Comparison of ENCODE assay signal across 16 cellular contexts in genomic region chr1:183444243-183444642, GRCh38. TPM values are rescaled to one million over a fixed set of nuclear protein-coding genes. Genes with fewer than 3 reads are reported as not detected.
A peak's percentile ranks its signal among the peaks of the same experiment; 100 is the strongest.
DNase-seq lines count a peak whose midpoint lies in the region; ATAC-seq, FAIRE-seq and TF ChIP-seq lines count a peak whose summit lies in the region.
"Had no signal": no experiment of that assay in that cellular context is flagged by ENCODE, and none has a peak within 500 bp of the region (broad histone marks: within the 10 kb centered on the region; RNA-seq: fewer than 3 reads in every experiment).

No MANE protein-coding gene starts in this region.

- no peak overlapping the region for H2BK120ac ChIP-seq in mesendoderm (ENCODE audit: low read depth, low read length)

- H4K8ac ChIP-seq in mesendoderm (ENCODE audit: low read depth, low read length) = no peak overlapping the region

- no peaks in the 10 kb centered on the region for H3K9me3 ChIP-seq in MG63
- H3K9me3 ChIP-seq: esophagus squamous epithelium, Peyer's patch had no signal

- H3K4me1 ChIP-seq in mesendoderm (ENCODE audit: control insufficient read depth, low read depth, low read length) = no peaks in the 10 kb centered on the region
- H3K4me1 ChIP-seq: esophagus squamous epithelium, Peyer's patch had no signal

- no peak for ATAC-seq in HG03097 (IDR thresholded peaks at IDR 0.05; ENCODE audit: low FRiP score, unreplicated experiment)
- ATAC-seq: left ventricle myocardium superior, T-cell had no signal

- WGBS in mesendoderm (ENCODE audit: extremely low coverage, insufficient coverage, low lambda C conversion rate) = no CpG with 5 or more reads among the region's 3 CpGs

- H2BK5ac ChIP-seq in mesendoderm (ENCODE audit: low read length) = no peak overlapping the region

- H2BK15ac ChIP-seq in mesendoderm (replicated peaks; ENCODE audit: low read depth) = no peak overlapping the region

- DNase-seq in D721Med (ENCODE audit: insufficient read length, low spot score) (no peak), MG63 (peak; percentile 4), dedifferentiated amniotic fluid mesenchymal stem cell (ENCODE audit: extremely low spot score) (peak; percentile 45), mesendoderm (peak; percentile 23), ACHN (no peak), kidney glomerular epithelial cell (lab: John Stamatoyannopoulos, UW) (no peak), hypothalamus (lab: John Stamatoyannopoulos, UW) (no peak)
- DNase-seq: amygdala, esophagus squamous epithelium, Kasumi-1, left ventricle myocardium superior, Peyer's patch, T-cell had no signal

- no peak for TF ChIP-seq CTCF in D721Med (IDR thresholded peaks at IDR 0.05; ENCODE audit: insufficient read depth, missing control alignments)

- in situ Hi-C loops in ACHN (cut with HindIII; ENCODE audit: low pct_ligation_motif_present, low pct_unique_long_range_greater_than_20kb, low sequenced_read_pairs) = no loop called here

- H4K5ac ChIP-seq in mesendoderm (ENCODE audit: low read length) = no peak overlapping the region

- no peak overlapping the region for H2AK5ac ChIP-seq in mesendoderm (ENCODE audit: low read length)

- no peak overlapping the region for H3K27ac ChIP-seq in mesendoderm (ENCODE audit: low read depth, low read length)
- H3K27ac ChIP-seq: esophagus squamous epithelium, Peyer's patch had no signal

- H3K18ac ChIP-seq in mesendoderm (ENCODE audit: low read length) = no peak overlapping the region

- H3K36me3 ChIP-seq in MG63 (no peaks in the 10 kb centered on the region), mesendoderm (ENCODE audit: control insufficient read depth, insufficient read depth, low read length) (no peaks in the 10 kb centered on the region)
- H3K36me3 ChIP-seq: esophagus squamous epithelium, Peyer's patch had no signal

- H3K79me1 ChIP-seq in mesendoderm (ENCODE audit: low read length) = no peaks in the 10 kb centered on the region

- H3K79me2 ChIP-seq in mesendoderm (ENCODE audit: control insufficient read depth, insufficient read depth, low read length) = no peaks in the 10 kb centered on the region

- H3K27me3 ChIP-seq in MG63 = peaks cover 10% of the 10 kb centered on the region; the same call in 1 of the 2 replicates
- H3K27me3 ChIP-seq in mesendoderm (ENCODE audit: insufficient read depth, low read length, poor library complexity) = no peaks in the 10 kb centered on the region
- H3K27me3 ChIP-seq: esophagus squamous epithelium, Peyer's patch had no signal

- H3K4ac ChIP-seq in mesendoderm (ENCODE audit: low read depth, low read length) = no peak overlapping the region

- FAIRE-seq in D721Med (lab: Jason Lieb, UNC) = peak; percentile 41

- no peak overlapping the region for H3K23ac ChIP-seq in mesendoderm (ENCODE audit: low read length)

- H3K4me3 ChIP-seq in MG63 = no peak overlapping the region
- no peak overlapping the region for H3K4me3 ChIP-seq in mesendoderm (ENCODE audit: low read length)
- H3K4me3 ChIP-seq: esophagus squamous epithelium, Peyer's patch had no signal

- no peak overlapping the region for H3K56ac ChIP-seq in mesendoderm (ENCODE audit: low read length)

- no peak overlapping the region for H3K9ac ChIP-seq in mesendoderm (ENCODE audit: low read length)

- no peak overlapping the region for H3K4me2 ChIP-seq in mesendoderm (ENCODE audit: low read length)

RNA-seq across cellular contexts. Expression of gene NMNAT2, which starts 26.1 kb away (rescaled TPM):
- 0.07 TPM in 1 of 2 replicates, not detected in the other for total RNA-seq in MG63 (2014; rRNA removed; shearing (Covaris generic); ENCODE audit: low replicate concordance)
- polyA plus RNA-seq in mesendoderm (2013, experiment 1 of 2) = 3.8 TPM
- 3.8 TPM for polyA plus RNA-seq in mesendoderm (2013, experiment 2 of 2)
- total RNA-seq: activated CD8-positive, alpha-beta memory T cell treated with anti-CD3 and anti-CD28 coated beads for 36 hours; activated T-helper 2 cell treated with anti-CD3 and anti-CD28 coated beads, Interferon-gamma antibody, Interleukin-2, Interleukin-4, amounts not matched to agents 10 μg/mL and 5 μg/mL and 100 μg/mL, durations not matched to agents 14 hours and 24 hours and 36 hours had no signal

RNA-seq across cellular contexts. Expression of gene SMG7, which starts 28.1 kb away (rescaled TPM):
- total RNA-seq in MG63 (2014; rRNA removed; shearing (Covaris generic); ENCODE audit: low replicate concordance) = 28.2 and 86.2 TPM in 2 replicates
- polyA plus RNA-seq in mesendoderm (2013, experiment 1 of 2) = 39.7 TPM
- polyA plus RNA-seq in mesendoderm (2013, experiment 2 of 2) = 39.7 TPM

Comparison
In these comparisons a context has a peak if more than half of its experiments do, and no peak if none do; other contexts are left out.
1. DNase-seq: peak in MG63 (single experiment), dedifferentiated amniotic fluid mesenchymal stem cell (single experiment) and mesendoderm (single experiment); none in D721Med (single experiment), ACHN (single experiment), kidney glomerular epithelial cell (single experiment) and hypothalamus (0 of 51).